In the genomic region with DNA sequence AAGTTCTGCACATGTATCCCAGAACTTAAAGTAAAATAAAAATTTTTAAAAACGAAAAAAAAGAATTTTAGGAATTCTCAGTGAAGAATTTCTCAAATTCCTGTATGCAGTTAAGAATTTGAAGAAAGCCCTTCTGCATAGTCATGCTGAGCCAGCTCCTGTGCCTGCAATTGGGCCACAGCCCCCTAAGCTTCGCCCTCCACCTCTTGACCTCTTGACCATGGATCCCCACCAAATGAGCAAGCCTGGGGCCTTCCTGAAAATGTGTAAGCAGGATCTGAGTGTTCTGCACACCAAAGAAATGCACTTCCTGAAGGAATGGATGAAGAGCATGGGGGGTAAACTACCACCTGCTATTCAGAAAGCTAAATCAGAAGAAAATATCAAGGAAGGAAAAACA, we compare ENCODE assay signal across 25 cellular contexts. TPM values are rescaled to one million over a fixed set of nuclear protein-coding genes. Genes with fewer than 3 reads are reported as not detected.
DNase-seq lines count a peak whose midpoint lies in the region; ATAC-seq, FAIRE-seq and TF ChIP-seq lines count a peak whose summit lies in the region.
"Had no signal": no experiment of that assay in that cellular context is flagged by ENCODE, and none has a peak within 500 bp of the region (broad histone marks: within the 10 kb centered on the region; RNA-seq: fewer than 3 reads in every experiment).

No MANE protein-coding gene starts in this region.

- no peaks in the 10 kb centered on the region for H3K36me3 ChIP-seq in GM23338 (ENCODE audit: insufficient read depth)
- no peaks in the 10 kb centered on the region for H3K36me3 ChIP-seq in SJSA1
- H3K36me3 ChIP-seq in mesenchymal stem cell (ENCODE audit: control insufficient read depth in 1 of 2, insufficient read depth in 2 of 2, low read depth in 1 of 2, low read length in 2 of 2): no peaks in the 10 kb centered on the region
- H3K36me3 ChIP-seq: BLaER1 had no signal

- H3K18ac ChIP-seq in mesenchymal stem cell (ENCODE audit: low read depth in 1 of 2, low read length in 2 of 2): peak overlapping the region; percentile 57 to 70

- peak overlapping the region; percentile 51 for H2AK5ac ChIP-seq in mesenchymal stem cell (ENCODE audit: low read length, severe bottlenecking)

- H3K9me2 ChIP-seq in GM23338 (ENCODE audit: insufficient read depth): peaks cover 11% of the 10 kb centered on the region; the same call in 1 of the 2 replicates

- H3K4me3 Mint-ChIP-seq in GM23338: no peak overlapping the region
- H3K4me3 Mint-ChIP-seq: CD8-positive, alpha-beta T cell; IgD-negative memory B cell had no signal

- no peaks in the 10 kb centered on the region for H4K20me1 ChIP-seq in GM23338 (replicated peaks; ENCODE audit: insufficient read depth)
- H4K20me1 ChIP-seq: BLaER1 had no signal

- no peak overlapping the region for H4K8ac ChIP-seq in mesenchymal stem cell (ENCODE audit: low read length)

- H3K9ac ChIP-seq in mesenchymal stem cell (ENCODE audit: low read length): no peak overlapping the region
- H3K9ac ChIP-seq: BLaER1 had no signal

- H2BK120ac ChIP-seq in mesenchymal stem cell (ENCODE audit: low read depth, low read length): no peak overlapping the region

- no peaks in the 10 kb centered on the region for H3F3A ChIP-seq in GM23338 (replicated peaks; ENCODE audit: low read depth)

- H3K23ac ChIP-seq in mesenchymal stem cell (ENCODE audit: low read length in 2 of 2): no peak overlapping the region

- CTCF ChIA-PET in A549 (lab: Yijun Ruan, JAX): interaction anchor here (1.2 to 2.2 kb wide), 2 partner anchors 58 to 142 kb away, joined by 4 to 5 read pairs; partner anchors contain the start of gene EEIG2

- ATAC-seq in A549 (no peak), GM23338 (no peak)
- no peak for ATAC-seq in activated naive CD4-positive, alpha-beta T cell treated with anti-CD3 and anti-CD28 coated beads, Interleukin-2, amount 50 U/mL, for 72 hours
- ATAC-seq: CD8-positive, alpha-beta T cell had no signal

- H3K27me3 Mint-ChIP-seq in GM23338 (ENCODE audit: insufficient read depth, low read depth, poor library complexity): no peaks in the 10 kb centered on the region
- H3K27me3 Mint-ChIP-seq: IgD-negative memory B cell had no signal

- H3K14ac ChIP-seq in mesenchymal stem cell (ENCODE audit: low read length in 2 of 2): no peak overlapping the region

- H3K4me2 ChIP-seq in A549: peak overlapping the region; percentile 53
- no peak overlapping the region for H3K4me2 ChIP-seq in GM23338
- H3K4me2 ChIP-seq in mesenchymal stem cell (ENCODE audit: low read length, poor library complexity, severe bottlenecking): no peak overlapping the region
- H3K4me2 ChIP-seq: BLaER1 had no signal

- no peak overlapping the region for H3K27ac Mint-ChIP-seq in GM23338
- no peak overlapping the region for H3K27ac Mint-ChIP-seq in activated naive CD4-positive, alpha-beta T cell treated with anti-CD3 and anti-CD28 coated beads, Interleukin-2, amount 50 U/mL, for 72 hours
- H3K27ac Mint-ChIP-seq: CD8-positive, alpha-beta T cell; IgD-negative memory B cell had no signal

- H2BK12ac ChIP-seq in mesenchymal stem cell (ENCODE audit: low read length in 2 of 2): peak overlapping the region in 1 of 2 experiments; percentile 93

- peaks cover 17% of the 10 kb centered on the region for H3K4me1 ChIP-seq in A549
- no peaks in the 10 kb centered on the region for H3K4me1 ChIP-seq in GM23338 (ENCODE audit: insufficient read depth)
- H3K4me1 ChIP-seq in SJSA1 (replicated peaks): peaks cover 22% of the 10 kb centered on the region
- peaks cover 4% of the 10 kb centered on the region for H3K4me1 ChIP-seq in mesenchymal stem cell (ENCODE audit: control insufficient read depth, insufficient read depth, low read depth, low read length)

- no peak overlapping the region for H4K91ac ChIP-seq in mesenchymal stem cell (ENCODE audit: low read length)

- TF ChIP-seq CTCF in A549 (IDR thresholded peaks at IDR 0.05) (no peak), GM23338 (conservative IDR thresholded peaks at IDR 0.05; ENCODE audit: low read depth in 2 of 2) (no peak)

- H3K79me1 ChIP-seq in mesenchymal stem cell (replicated peaks; ENCODE audit: low read length, poor library complexity, severe bottlenecking): no peaks in the 10 kb centered on the region

- H3K27me3 ChIP-seq in GM23338 (ENCODE audit: insufficient read depth) (no peaks in the 10 kb centered on the region), SJSA1 (replicated peaks) (no peaks in the 10 kb centered on the region), mesenchymal stem cell (ENCODE audit: control insufficient read depth in 1 of 2, insufficient read depth in 1 of 2, low read length in 2 of 2) (no peaks in the 10 kb centered on the region)
- H3K27me3 ChIP-seq: BLaER1 had no signal

- no peak overlapping the region for H3K4ac ChIP-seq in mesenchymal stem cell (ENCODE audit: low read depth in 1 of 2, low read length in 2 of 2)

- WGBS in A549 (ENCODE audit: missing lambda C conversion rate): 38% methylated on average over 2 of the region's 2 CpGs
- 20% methylated on average over 1 of the region's 2 CpGs for WGBS in mesenchymal stem cell

- H2BK15ac ChIP-seq in mesenchymal stem cell (ENCODE audit: low read depth, poor library complexity, severe bottlenecking): no peak overlapping the region

- no peak for TF ChIP-seq POLR2A in A549 (IDR thresholded peaks at IDR 0.05; ENCODE audit: low read length)

- H3K36me3 Mint-ChIP-seq in GM23338 (ENCODE audit: low read depth): no peaks in the 10 kb centered on the region
- H3K36me3 Mint-ChIP-seq in activated naive CD4-positive, alpha-beta T cell treated with anti-CD3 and anti-CD28 coated beads, Interleukin-2, amount 50 U/mL, for 72 hours: peaks cover 6 to 10% of the 10 kb centered on the region in 2 donors
- H3K36me3 Mint-ChIP-seq: CD8-positive, alpha-beta T cell; IgD-negative memory B cell had no signal

- H2AFZ ChIP-seq in GM23338: no peak overlapping the region
- no peak overlapping the region for H2AFZ ChIP-seq in mesenchymal stem cell (ENCODE audit: low read depth, low read length)

- H2BK5ac ChIP-seq in mesenchymal stem cell (ENCODE audit: low read depth, low read length, poor library complexity, severe bottlenecking): peak overlapping the region; percentile 79

- H3K27ac ChIP-seq in A549: peak overlapping the region; percentile 46 to 81
- no peak overlapping the region for H3K27ac ChIP-seq in GM23338 (ENCODE audit: low read depth)
- peak overlapping the region; percentile 76 for H3K27ac ChIP-seq in SJSA1
- H3K27ac ChIP-seq in mesenchymal stem cell (ENCODE audit: low read length, poor library complexity, severe bottlenecking): no peak overlapping the region
- H3K27ac ChIP-seq: 22Rv1, BLaER1, HL-60, RWPE1 had no signal

- POLR2A ChIA-PET in A549 (lab: Yijun Ruan, JAX): interaction anchor here (1.3 kb wide), 1 partner anchor 302 kb away, joined by 4 read pairs; the partner anchor contains the start of gene SLC25A24

- H3K4me3 ChIP-seq in A549: no peak overlapping the region
- no peak overlapping the region for H3K4me3 ChIP-seq in GM23338
- H3K4me3 ChIP-seq in SJSA1: no peak overlapping the region
- no peak overlapping the region for H3K4me3 ChIP-seq in mesenchymal stem cell (ENCODE audit: insufficient read depth in 1 of 2, low read depth in 1 of 2, low read length in 2 of 2)
- H3K4me3 ChIP-seq: BLaER1 had no signal

- H3K9me3 Mint-ChIP-seq in GM23338: no peaks in the 10 kb centered on the region; the same call in 2 of the 3 replicates
- no peaks in the 10 kb centered on the region for H3K9me3 Mint-ChIP-seq in activated naive CD4-positive, alpha-beta T cell treated with anti-CD3 and anti-CD28 coated beads, Interleukin-2, amount 50 U/mL, for 72 hours
- H3K9me3 Mint-ChIP-seq: CD8-positive, alpha-beta T cell had no signal

- H3K9me3 ChIP-seq in A549 (no peaks in the 10 kb centered on the region), SJSA1 (replicated peaks) (no peaks in the 10 kb centered on the region), mesenchymal stem cell (ENCODE audit: control insufficient read depth, low read length) (no peaks in the 10 kb centered on the region)
- H3K9me3 ChIP-seq: BLaER1 had no signal

- H3K4me1 Mint-ChIP-seq in GM23338: peaks cover 12% of the 10 kb centered on the region

- no peak for TF ChIP-seq RAD21 in A549 (conservative IDR thresholded peaks at IDR 0.05 in 1 of 2, IDR thresholded peaks at IDR 0.05 in 1 of 2)

- no peak for FAIRE-seq in A549 (lab: Jason Lieb, UNC)
- FAIRE-seq: GM12892, GM18507, HTR-8/SVneo had no signal

- no peaks in the 10 kb centered on the region for H3K79me2 ChIP-seq in GM23338 (replicated peaks; ENCODE audit: insufficient read depth)

- no peak for TF ChIP-seq EP300 in A549 (IDR thresholded peaks at IDR 0.05)

- DNase-seq in A549 (ENCODE audit: low read depth in 1 of 2, low spot score in 1 of 2): no peak
- peak; percentile 33 for DNase-seq in GM23338 (ENCODE audit: low spot score)
- peak in 1 of 2 experiments; percentile 17 for DNase-seq in SJSA1 (ENCODE audit: low read depth in 1 of 2, low spot score in 2 of 2)
- DNase-seq in mesenchymal stem cell: no peak
- no peak for DNase-seq in NCI-H187 treated with DMSO at 0.1 percent for 48 hours (lab: John Stamatoyannopoulos, UW)
- no peak for DNase-seq in stimulated activated CD4-positive, alpha-beta T cell treated with anti-CD3 and anti-CD28 coated beads, Interleukin-12 subunit alpha, Interleukin-12 subunit beta, amount 100 ng/mL, for 4 hours
- DNase-seq in AML-193 (lab: John Stamatoyannopoulos, UW): no peak
- DNase-seq in activated naive CD4-positive, alpha-beta T cell treated with anti-CD3 and anti-CD28 coated beads, Interleukin-2, amount 50 U/mL, for 72 hours (ENCODE audit: low spot score in 2 of 2): no peak
- DNase-seq: Calu3; CD8-positive, alpha-beta T cell; Kasumi-1; NCI-H1105; NCI-H1694; NCI-H2107; NCI-H510A; NCI-H748 treated with DMSO at 0.1 percent for 48 hours; SIG-M5 had no signal

RNA-seq across cellular contexts. Expression of gene NBPF6, which starts 52.0 kb away (rescaled TPM):
- polyA plus RNA-seq in A549 (2011; rRNA removed) (0.07 TPM in 1 of 2 replicates, not detected in the other), A549 (2017; fragmentation: RNase III; extraction: RNeasy Plus Mini Kit Qiagen cat#74134 plus additional on column Dnase treatment) (0.18 TPM in 1 of 3 replicates, not detected in the others), GM23338 (2016; fragmentation: Nextera tagmentation; extraction: Ambion mirVana) (not detected in 2 replicates)
- not detected in 2 replicates for polyA plus RNA-seq in A549 (2012; cell fraction: cytosol; rRNA removed)
- not detected in 2 replicates for polyA plus RNA-seq in A549 (2012; cell fraction: nucleus; rRNA removed)
- polyA minus RNA-seq in A549 (2011; rRNA and poly(A)+ RNA removed): not detected in 2 replicates
- total RNA-seq in GM23338 (2014; rRNA removed; shearing (Covaris generic)): not detected in 2 replicates
- not detected in 2 replicates for total RNA-seq in SJSA1 (2014; rRNA removed; shearing (Covaris generic))
- not detected for polyA plus RNA-seq in mesenchymal stem cell (2013, experiment 1 of 2)
- not detected for polyA plus RNA-seq in mesenchymal stem cell (2013, experiment 2 of 2)
- total RNA-seq in activated naive CD4-positive, alpha-beta T cell treated with anti-CD3 and anti-CD28 coated beads, Interleukin-2, amount 50 U/mL, for 72 hours: not detected
- total RNA-seq: Calu3; CD8-positive, alpha-beta T cell had no signal
- polyA plus RNA-seq: IgD-negative memory B cell had no signal

RNA-seq across cellular contexts. Expression of gene EEIG2, which starts 57.8 kb away (rescaled TPM):
- polyA plus RNA-seq in A549 (2011; rRNA removed): 7.4 and 7.9 TPM in 2 replicates
- 1.9 and 2.2 TPM in 2 replicates for polyA plus RNA-seq in A549 (2012; cell fraction: cytosol; rRNA removed)
- polyA plus RNA-seq in A549 (2012; cell fraction: nucleus; rRNA removed): 1.3 and 2.0 TPM in 2 replicates
- 4.9 to 5.3 TPM (median 5.2 TPM) in 3 replicates for polyA plus RNA-seq in A549 (2017; fragmentation: RNase III; extraction: RNeasy Plus Mini Kit Qiagen cat#74134 plus additional on column Dnase treatment)
- polyA minus RNA-seq in A549 (2011; rRNA and poly(A)+ RNA removed): 5.0 and 5.1 TPM in 2 replicates
- total RNA-seq in GM23338 (2014; rRNA removed; shearing (Covaris generic)): 42.5 and 44.5 TPM in 2 replicates
- 6.0 and 7.9 TPM in 2 replicates for polyA plus RNA-seq in GM23338 (2016; fragmentation: Nextera tagmentation; extraction: Ambion mirVana)
- total RNA-seq in SJSA1 (2014; rRNA removed; shearing (Covaris generic)): 25.8 and 32.3 TPM in 2 replicates
- 12.4 TPM for polyA plus RNA-seq in mesenchymal stem cell (2013, experiment 1 of 2)
- polyA plus RNA-seq in mesenchymal stem cell (2013, experiment 2 of 2): 12.5 TPM
- 10 to 100 TPM in 1 of 2 donors, 1 to 10 TPM in 1; 5.3 to 13.6 TPM for total RNA-seq in activated naive CD4-positive, alpha-beta T cell treated with anti-CD3 and anti-CD28 coated beads, Interleukin-2, amount 50 U/mL, for 72 hours

Comparison
In these comparisons a context has a peak if more than half of its experiments do, and no peak if none do; other contexts are left out.
1. H3K27ac ChIP-seq: peak in A549 (2 of 2) and SJSA1 (single experiment); none in GM23338 (single experiment) and mesenchymal stem cell (single experiment).